Comparison of ENCODE assay signal across 1 cellular context in genomic region chr7:36278767-36279171, GRCh38.
TF ChIP-seq lines count a peak whose summit lies in the region.

No MANE protein-coding gene starts in this region.

TF ChIP-seq in SK-N-SH, 30 proteins besides CTCF, POLR2A, EP300 and RAD21 (continued from another document):
- TF ChIP-seq FOSL2 (IDR thresholded peaks at IDR 0.05; ENCODE audit: borderline replicate concordance, low read depth) (no peak; the same call in 1 of the 2 replicates), MEF2A (IDR thresholded peaks at IDR 0.05; ENCODE audit: borderline replicate concordance, low read depth) (no peak), ELF1 (IDR thresholded peaks at IDR 0.05) (no peak), TEAD4 (IDR thresholded peaks at IDR 0.05; ENCODE audit: borderline replicate concordance, insufficient read depth) (no peak)
